Comparison of ENCODE assay signal across 8 cellular contexts in genomic region chr7:112788778-112789343, GRCh38. TPM values are rescaled to one million over a fixed set of nuclear protein-coding genes. Genes with fewer than 3 reads are reported as not detected.
DNase-seq lines count a peak whose midpoint lies in the region; ATAC-seq and TF ChIP-seq lines count a peak whose summit lies in the region.

No MANE protein-coding gene starts in this region.

- no peak for ATAC-seq in activated T-cell treated with anti-CD3 and anti-CD28 coated beads, Interleukin-2, amount 50 U/mL, for 72 hours (replicated peaks in 1 of 2)
- no peak for ATAC-seq in right lobe of liver

- WGBS in right lobe of liver (ENCODE audit: insufficient coverage, low coverage, low lambda C conversion rate, missing lambda C conversion rate) = 73% methylated on average over 2 of the region's 3 CpGs
- 43 to 57% methylated on average over 3 of the region's 3 CpGs for WGBS in transverse colon (ENCODE audit: low coverage in 1 of 2), 2 donors

- no peak for TF ChIP-seq EP300 in transverse colon (IDR thresholded peaks at IDR 0.05; ENCODE audit: low read depth)

- intact Hi-C loops in right lobe of liver (cut with DNase I) = no loop called here
- intact Hi-C loops in transverse colon (cut with DNase I; ENCODE audit: low total_unique reads) = no loop called here

- peak overlapping the region; percentile 93 for H3K27ac Mint-ChIP-seq in activated T-cell treated with anti-CD3 and anti-CD28 coated beads, Interleukin-2, amount 50 U/mL, for 72 hours
- H3K27ac Mint-ChIP-seq in activated naive CD8-positive, alpha-beta T cell treated with anti-CD3 and anti-CD28 coated beads for 36 hours = peak overlapping the region; percentile 91

- H3K4me3 Mint-ChIP-seq in activated T-cell treated with anti-CD3 and anti-CD28 coated beads, Interleukin-2, amount 50 U/mL, for 72 hours = peak overlapping the region; percentile 90 to 99
- H3K4me3 Mint-ChIP-seq in activated naive CD8-positive, alpha-beta T cell treated with anti-CD3 and anti-CD28 coated beads for 36 hours = peak overlapping the region; percentile 96

- no peak for DNase-seq in activated T-cell treated with anti-CD3 and anti-CD28 coated beads, Interleukin-2, amount 50 U/mL, for 72 hours
- DNase-seq in activated T-cell treated with anti-CD3 and anti-CD28 coated beads for 4 hours (no peak), right lobe of liver (no peak), transverse colon (peak; percentile 48), substantia nigra (lab: John Stamatoyannopoulos, UW) (no peak), NCI-H1930 (lab: John Stamatoyannopoulos, UW) (no peak), globus pallidus (ENCODE audit: low spot score) (no peak)
- no peak for DNase-seq in activated naive CD8-positive, alpha-beta T cell treated with anti-CD3 and anti-CD28 coated beads for 36 hours

- no peaks in the 10 kb centered on the region for H3K27me3 Mint-ChIP-seq in activated T-cell treated with anti-CD3 and anti-CD28 coated beads, Interleukin-2, amount 50 U/mL, for 72 hours (ENCODE audit: low read depth)
- H3K27me3 Mint-ChIP-seq in activated naive CD8-positive, alpha-beta T cell treated with anti-CD3 and anti-CD28 coated beads for 36 hours = no peaks in the 10 kb centered on the region

- H3K36me3 ChIP-seq in right lobe of liver (peaks cover 0 to 5% (median 0%) of the 10 kb centered on the region in 4 donors), transverse colon (peaks cover 0 to 7% (median under 1%) of the 10 kb centered on the region in 4 donors)

- in situ Hi-C loops in transverse colon (cut with MboI; ENCODE audit: low pct_ligation_motif_present in 1 of 4, low pct_unique_long_range_greater_than_20kb in 1 of 4, low sequenced_read_pairs in 3 of 4) = no loop called here

- H3K4me3 ChIP-seq in right lobe of liver = peak overlapping the region in 2 of 3 donors; percentile 86 to 92
- peak overlapping the region in 3 of 4 donors; percentile 55 to 81 (median 56) for H3K4me3 ChIP-seq in transverse colon

- H3K36me3 Mint-ChIP-seq in activated T-cell treated with anti-CD3 and anti-CD28 coated beads, Interleukin-2, amount 50 U/mL, for 72 hours (ENCODE audit: insufficient read depth in 2 of 2) = peaks cover 4 to 12% of the 10 kb centered on the region in 2 donors
- peaks cover 28% of the 10 kb centered on the region for H3K36me3 Mint-ChIP-seq in activated naive CD8-positive, alpha-beta T cell treated with anti-CD3 and anti-CD28 coated beads for 36 hours

- TF ChIP-seq CTCF in right lobe of liver (IDR thresholded peaks at IDR 0.05) (no peak), transverse colon (IDR thresholded peaks at IDR 0.05) (no peak)

- TF ChIP-seq POLR2A in right lobe of liver (IDR thresholded peaks at IDR 0.05) = no peak
- no peak for TF ChIP-seq POLR2A in transverse colon (IDR thresholded peaks at IDR 0.05)

- peaks cover 0 to 2% of the 10 kb centered on the region in 2 donors for H3K9me3 Mint-ChIP-seq in activated T-cell treated with anti-CD3 and anti-CD28 coated beads, Interleukin-2, amount 50 U/mL, for 72 hours
- H3K9me3 Mint-ChIP-seq in activated naive CD8-positive, alpha-beta T cell treated with anti-CD3 and anti-CD28 coated beads for 36 hours = no peaks in the 10 kb centered on the region

- no peak overlapping the region for H3K27ac ChIP-seq in right lobe of liver
- H3K27ac ChIP-seq in transverse colon = peak overlapping the region; percentile 82 to 90 (median 90)
- H3K27ac ChIP-seq in substantia nigra (ENCODE audit: low read depth, low read length, poor library complexity, severe bottlenecking) = no peak overlapping the region

- no peaks in the 10 kb centered on the region for H3K27me3 ChIP-seq in right lobe of liver
- H3K27me3 ChIP-seq in transverse colon = no peaks in the 10 kb centered on the region

- H3K4me1 ChIP-seq in right lobe of liver = peaks cover 0 to 9% (median 0%) of the 10 kb centered on the region in 4 donors
- H3K4me1 ChIP-seq in transverse colon = peaks cover 0 to 17% (median 5%) of the 10 kb centered on the region in 4 donors

- H3K9me3 ChIP-seq in right lobe of liver (no peaks in the 10 kb centered on the region), transverse colon (no peaks in the 10 kb centered on the region)

- peaks cover 55% of the 10 kb centered on the region for H3K4me1 Mint-ChIP-seq in activated T-cell treated with anti-CD3 and anti-CD28 coated beads, Interleukin-2, amount 50 U/mL, for 72 hours (ENCODE audit: low read depth)
- peaks cover 31% of the 10 kb centered on the region for H3K4me1 Mint-ChIP-seq in activated naive CD8-positive, alpha-beta T cell treated with anti-CD3 and anti-CD28 coated beads for 36 hours

RNA-seq across cellular contexts. Expression of gene TMEM168, which starts 1.3 kb away (rescaled TPM):
- total RNA-seq in activated T-cell treated with anti-CD3 and anti-CD28 coated beads, Interleukin-2, amount 50 U/mL, for 72 hours = 10 to 100 TPM; 25.6 to 31.8 TPM
- 10 to 100 TPM; 10.4 to 12.0 TPM for total RNA-seq in activated naive CD8-positive, alpha-beta T cell treated with anti-CD3 and anti-CD28 coated beads for 36 hours
- total RNA-seq in right lobe of liver (1 to 10 TPM; 5.8 to 9.1 (median 7.3) TPM), transverse colon (10 to 100 TPM in 3 of 4 donors, 1 to 10 TPM in 1; 8.6 to 57.3 (median 26.0) TPM)

Comparison
In these comparisons a context has a peak if more than half of its experiments do, and no peak if none do; other contexts are left out.
1. H3K27ac ChIP-seq: peak in transverse colon (4 of 4); none in right lobe of liver (0 of 3) and substantia nigra (single experiment).